Comparison of ENCODE assay signal across 13 cellular contexts in the genomic region with DNA sequence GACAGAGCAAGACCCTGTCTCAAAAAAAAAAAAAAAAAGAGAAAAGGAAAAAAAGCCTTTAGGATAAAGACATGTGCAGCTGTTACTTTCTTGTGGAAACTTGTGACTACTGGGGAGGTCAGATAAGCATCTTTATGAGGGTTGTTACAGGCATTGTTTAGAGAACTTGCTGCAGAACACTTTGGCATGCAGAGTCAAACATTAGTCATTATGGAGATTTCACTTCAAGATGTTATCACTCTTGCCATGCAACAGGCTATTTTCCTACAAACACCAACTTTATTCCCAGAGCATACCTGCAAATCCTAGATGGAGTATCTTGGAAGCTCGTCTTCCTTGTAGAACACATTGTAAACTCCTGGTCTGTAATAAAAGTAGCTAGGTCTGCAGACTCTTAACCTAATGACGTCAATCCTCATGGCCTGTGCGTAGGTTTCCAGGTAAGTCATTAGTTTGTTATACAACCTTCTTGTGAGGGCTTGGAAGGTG. TPM values are rescaled to one million over a fixed set of nuclear protein-coding genes. Genes with fewer than 3 reads are reported as not detected.
DNase-seq lines count a peak whose midpoint lies in the region; ATAC-seq and TF ChIP-seq lines count a peak whose summit lies in the region.
"Had no signal": no experiment of that assay in that cellular context is flagged by ENCODE, and none has a peak within 500 bp of the region (broad histone marks: within the 10 kb centered on the region; RNA-seq: fewer than 3 reads in every experiment).

No MANE protein-coding gene starts in this region.

- TF ChIP-seq CTCF in DND-41 (IDR thresholded peaks at IDR 0.05; ENCODE audit: borderline replicate concordance, extremely low read depth, low read length, poor library complexity, severe bottlenecking) (no peak), IMR-90 (conservative IDR thresholded peaks at IDR 0.05; ENCODE audit: low read depth, low read length) (no peak), choroid plexus epithelial cell (conservative IDR thresholded peaks at IDR 0.05; ENCODE audit: low read depth, low read length) (no peak)

- H3K18ac ChIP-seq in IMR-90 (ENCODE audit: low read depth, low read length), result no peak overlapping the region

- DNase-seq in DND-41, result no peak
- DNase-seq in IMR-90, result peak; percentile 67
- peak; percentile 33 for DNase-seq in choroid plexus epithelial cell (ENCODE audit: low read depth)
- DNase-seq in activated CD4-positive, CD25-positive, alpha-beta regulatory T cell (lab: John Stamatoyannopoulos, UW), result no peak
- no peak for DNase-seq in Right ventricle myocardium inferior (ENCODE audit: missing footprints)
- DNase-seq in SKM-1 (lab: John Stamatoyannopoulos, UW; ENCODE audit: unreplicated experiment), result no peak
- DNase-seq: activated CD4-positive, alpha-beta T cell treated with anti-CD3 and anti-CD28 coated beads for 48 hours; DMS79; NCI-H1694 treated with DMSO at 0.1 percent for 48 hours had no signal

- H3K4me3 ChIP-seq in DND-41 (ENCODE audit: low read depth in 1 of 2, low read length in 2 of 2) (no peak overlapping the region), IMR-90 (ENCODE audit: insufficient read depth, low read depth, low read length) (no peak overlapping the region), choroid plexus epithelial cell (ENCODE audit: low read depth, low read length) (no peak overlapping the region), mucosa of rectum (ENCODE audit: low read length in 2 of 2) (no peak overlapping the region)
- H3K4me3 ChIP-seq: GM23338, lung had no signal

- in situ Hi-C loops in IMR-90 (cut with MboI; ENCODE audit: low sequenced_read_pairs), result no loop called here

- intact Hi-C loops in IMR-90 (cut with micrococcal nuclease) (no loop called here), Right ventricle myocardium inferior (cut with DNase I) (no loop called here)

- no peak overlapping the region for H2AK5ac ChIP-seq in IMR-90 (ENCODE audit: low read depth, low read length)

- no peak overlapping the region for H2BK20ac ChIP-seq in IMR-90 (ENCODE audit: low read depth, low read length)

- H3K27ac ChIP-seq in DND-41 (ENCODE audit: low read length) (no peak overlapping the region), IMR-90 (ENCODE audit: insufficient read depth, low read length) (no peak overlapping the region), mucosa of rectum (ENCODE audit: low read depth in 2 of 2, low read length in 2 of 2) (peak overlapping the region; percentile 66)

- H3K79me2 ChIP-seq in DND-41 (ENCODE audit: insufficient read depth, low read length), result no peaks in the 10 kb centered on the region

- H3K9me3 ChIP-seq in DND-41 (ENCODE audit: insufficient read depth, low read length, severe bottlenecking), result no peaks in the 10 kb centered on the region
- no peaks in the 10 kb centered on the region for H3K9me3 ChIP-seq in IMR-90 (ENCODE audit: control insufficient read depth, insufficient read depth, low read length)
- no peaks in the 10 kb centered on the region for H3K9me3 ChIP-seq in mucosa of rectum (ENCODE audit: control insufficient read depth in 2 of 2, low read length in 2 of 2)

- CTCF ChIA-PET in IMR-90 (lab: Yijun Ruan, JAX), result no interaction called here

- no peak for TF ChIP-seq POLR2A in IMR-90 (IDR thresholded peaks at IDR 0.05; ENCODE audit: low read depth, low read length)

- H4K8ac ChIP-seq in IMR-90 (ENCODE audit: low read depth in 2 of 2, low read length in 2 of 2), result no peak overlapping the region

- peak; percentile 37; the same call in 1 of the 3 replicates for ATAC-seq in DND-41 (ENCODE audit: insufficient read depth, low read depth)
- ATAC-seq in IMR-90 (ENCODE audit: low read depth), result peak; percentile 53; the same call in 1 of the 2 replicates
- no peak for ATAC-seq in Right ventricle myocardium inferior
- ATAC-seq in HG02588 (IDR thresholded peaks at IDR 0.05; ENCODE audit: unreplicated experiment), result no peak
- ATAC-seq: GM23338 had no signal

- H3K23ac ChIP-seq in IMR-90 (ENCODE audit: low read depth, low read length), result no peak overlapping the region

- no peak overlapping the region for H2AFZ ChIP-seq in DND-41 (ENCODE audit: low read depth, low read length)
- H2AFZ ChIP-seq in IMR-90 (replicated peaks; ENCODE audit: low read length, poor library complexity), result no peak overlapping the region
- H2AFZ ChIP-seq: GM23338 had no signal

- H3K36me3 ChIP-seq in DND-41 (ENCODE audit: insufficient read depth, low read length) (no peaks in the 10 kb centered on the region), IMR-90 (ENCODE audit: control insufficient read depth, insufficient read depth, low read length) (no peaks in the 10 kb centered on the region), mucosa of rectum (ENCODE audit: control insufficient read depth in 2 of 2, insufficient read depth in 2 of 2, low read length in 2 of 2) (no peaks in the 10 kb centered on the region)

- H3K9ac ChIP-seq in DND-41 (ENCODE audit: low read depth, low read length) (no peak overlapping the region), IMR-90 (ENCODE audit: low read depth, low read length) (no peak overlapping the region), mucosa of rectum (ENCODE audit: low read depth in 1 of 2, low read length in 2 of 2) (no peak overlapping the region)

- H3K4ac ChIP-seq in IMR-90 (ENCODE audit: low read depth, low read length), result no peak overlapping the region

- H3K4me2 ChIP-seq in DND-41 (ENCODE audit: insufficient read depth, low read length) (no peak overlapping the region), IMR-90 (ENCODE audit: low read depth, low read length) (no peak overlapping the region)
- H3K4me2 ChIP-seq: GM23338 had no signal

- POLR2A ChIA-PET in IMR-90 (lab: Charles Lee; ENCODE audit: unreplicated experiment), result no interaction called here

- dilution Hi-C loops in IMR-90 (cut with HindIII; ENCODE audit: low sequenced_read_pairs, unreplicated experiment), result no loop called here

- H2BK5ac ChIP-seq in IMR-90 (ENCODE audit: low read depth, low read length, poor library complexity, severe bottlenecking), result no peak overlapping the region

- no peak for TF ChIP-seq RAD21 in IMR-90 (IDR thresholded peaks at IDR 0.05; ENCODE audit: low read length)

- H4K91ac ChIP-seq in IMR-90 (ENCODE audit: insufficient read depth, low read depth, low read length), result no peak overlapping the region

- no peak overlapping the region for H4K5ac ChIP-seq in IMR-90 (ENCODE audit: low read depth, low read length)

- H2BK15ac ChIP-seq in IMR-90 (ENCODE audit: low read depth, low read length), result no peak overlapping the region

- H4K20me1 ChIP-seq in DND-41 (ENCODE audit: insufficient read depth, low read length) (no peaks in the 10 kb centered on the region), IMR-90 (ENCODE audit: insufficient read depth, low read length) (no peaks in the 10 kb centered on the region)

- no peak overlapping the region for H2BK120ac ChIP-seq in IMR-90 (ENCODE audit: low read depth, low read length)

- H3K27me3 ChIP-seq in DND-41 (ENCODE audit: insufficient read depth, low read length, poor library complexity) (no peaks in the 10 kb centered on the region), IMR-90 (ENCODE audit: control insufficient read depth, insufficient read depth, low read length) (no peaks in the 10 kb centered on the region), mucosa of rectum (ENCODE audit: control insufficient read depth in 2 of 2, insufficient read depth in 2 of 2, low read length in 2 of 2) (no peaks in the 10 kb centered on the region)

- BruUV-seq in IMR-90 (replicated peaks; lab: Mats Ljungman, UMichigan), result no TSS peak

- no CpG with 5 or more reads among the region's 3 CpGs for WGBS in IMR-90 (ENCODE audit: extremely low coverage in 2 of 2, insufficient read length in 1 of 2), 2 experiments

- H3K14ac ChIP-seq in IMR-90 (replicated peaks; ENCODE audit: low read depth, low read length), result no peak overlapping the region

- no peaks in the 10 kb centered on the region for H3K79me1 ChIP-seq in IMR-90 (ENCODE audit: low read depth in 1 of 2, low read length in 2 of 2)

- H3K4me1 ChIP-seq in DND-41 (ENCODE audit: insufficient read depth, low read length) (no peaks in the 10 kb centered on the region), IMR-90 (ENCODE audit: control insufficient read depth, insufficient read depth, low read length) (peaks cover 2% of the 10 kb centered on the region), mucosa of rectum (ENCODE audit: control insufficient read depth in 2 of 2, insufficient read depth in 2 of 2, low read length in 2 of 2) (peaks cover 0 to 5% of the 10 kb centered on the region in 2 donors)

- H2AK9ac ChIP-seq in IMR-90 (replicated peaks; ENCODE audit: low read depth, low read length, poor library complexity), result no peak overlapping the region

- H3K56ac ChIP-seq in IMR-90 (ENCODE audit: extremely low read depth, insufficient read depth, low read length), result no peak overlapping the region

- H3K9me1 ChIP-seq in IMR-90 (ENCODE audit: insufficient read depth, low read length), result peaks cover 6% of the 10 kb centered on the region

TF ChIP-seq in IMR-90, 13 proteins besides CTCF, POLR2A, EP300 and RAD21 (continues in another document):
- TF ChIP-seq MXI1 (IDR thresholded peaks at IDR 0.05; ENCODE audit: borderline replicate concordance, low read depth, low read length) (no peak), CHD1 (IDR thresholded peaks at IDR 0.05; ENCODE audit: low read depth, low read length) (no peak), MAFK (IDR thresholded peaks at IDR 0.05; ENCODE audit: low read depth, low read length) (no peak), USF2 (IDR thresholded peaks at IDR 0.05; ENCODE audit: low read depth, low read length) (no peak), CEBPB (IDR thresholded peaks at IDR 0.05; ENCODE audit: low read depth, low read length) (no peak), RCOR1 (IDR thresholded peaks at IDR 0.05; ENCODE audit: insufficient replicate concordance, low read length) (no peak)

RNA-seq across cellular contexts. Expression of gene WDR89, which starts 36.3 kb away (rescaled TPM):
- total RNA-seq in IMR-90 (2012; rRNA removed), result 10.2 and 22.5 TPM in 2 replicates
- 3.2 and 4.3 TPM in 2 replicates for polyA plus RNA-seq in IMR-90 (2012; rRNA removed)
- polyA plus RNA-seq in IMR-90 (2012; cell fraction: cytosol; rRNA removed), result 0.34 and 0.52 TPM in 2 replicates
- polyA plus RNA-seq in IMR-90 (2012; cell fraction: nucleus; rRNA removed; ENCODE audit: low replicate concordance), result 0.18 and 1.6 TPM in 2 replicates
- total RNA-seq in Right ventricle myocardium inferior, result 6.6 TPM

RNA-seq across cellular contexts. Expression of gene SGPP1, which starts 49.9 kb away (rescaled TPM):
- 11.1 and 23.1 TPM in 2 replicates for total RNA-seq in IMR-90 (2012; rRNA removed)
- 7.9 and 8.6 TPM in 2 replicates for polyA plus RNA-seq in IMR-90 (2012; rRNA removed)
- 2.7 and 6.1 TPM in 2 replicates for polyA plus RNA-seq in IMR-90 (2012; cell fraction: cytosol; rRNA removed)
- polyA plus RNA-seq in IMR-90 (2012; cell fraction: nucleus; rRNA removed; ENCODE audit: low replicate concordance), result 2.8 and 2.9 TPM in 2 replicates
- total RNA-seq in Right ventricle myocardium inferior, result 5.4 TPM

Comparison
In these comparisons a context has a peak if more than half of its experiments do, and no peak if none do; other contexts are left out.
1. ATAC-seq: peak in DND-41 (single experiment) and IMR-90 (single experiment); none in Right ventricle myocardium inferior (single experiment) and HG02588 (single experiment).
2. DNase-seq: peak in IMR-90 (single experiment) and choroid plexus epithelial cell (single experiment); none in DND-41 (single experiment), activated CD4-positive, CD25-positive, alpha-beta regulatory T cell (0 of 4), Right ventricle myocardium inferior (single experiment) and SKM-1 (single experiment).
3. H3K27ac ChIP-seq: peak in mucosa of rectum (2 of 2); none in DND-41 (single experiment) and IMR-90 (single experiment).